ENCODE assay signal across 24 cellular contexts in genomic region chr2:143965493-143966164, GRCh38.
"Had no signal": no experiment of that assay in that cellular context is flagged by ENCODE, and none has a peak within 500 bp of the region (broad histone marks: within the 10 kb centered on the region; RNA-seq: fewer than 3 reads in every experiment).

No MANE protein-coding gene starts in this region.

- H3K27ac ChIP-seq: coronary artery, esophagus squamous epithelium, pancreas, suprapubic skin, transverse colon, vagina had no signal

- H3K9me3 ChIP-seq: esophagus squamous epithelium, pancreas, suprapubic skin, transverse colon, vagina had no signal

- H3K4me3 ChIP-seq: coronary artery, esophagus squamous epithelium, pancreas, smooth muscle cell, suprapubic skin, transverse colon, vagina had no signal

- H3K4me1 ChIP-seq: esophagus squamous epithelium, pancreas, suprapubic skin, transverse colon, vagina had no signal

- H3K4me3 Mint-ChIP-seq: immature natural killer cell; naive thymus-derived CD4-positive, alpha-beta T cell; nephron; stimulated activated naive CD8-positive, alpha-beta T cell treated with anti-CD3 and anti-CD28 coated beads, Interleukin-15, amount 100 ng/mL, for 72 hours had no signal

- H3K4me2 ChIP-seq: smooth muscle cell had no signal

- H3K36me3 ChIP-seq: esophagus squamous epithelium, pancreas, suprapubic skin, transverse colon, vagina had no signal

- H3K4me1 Mint-ChIP-seq: immature natural killer cell, nephron had no signal

- H3K27me3 ChIP-seq: esophagus squamous epithelium, pancreas, suprapubic skin, transverse colon, vagina had no signal

- H3K27ac Mint-ChIP-seq: immature natural killer cell; naive thymus-derived CD4-positive, alpha-beta T cell; nephron; stimulated activated naive CD8-positive, alpha-beta T cell treated with anti-CD3 and anti-CD28 coated beads, Interleukin-15, amount 100 ng/mL, for 72 hours had no signal

- H3K27me3 Mint-ChIP-seq: naive thymus-derived CD4-positive, alpha-beta T cell; stimulated activated naive CD8-positive, alpha-beta T cell treated with anti-CD3 and anti-CD28 coated beads, Interleukin-15, amount 100 ng/mL, for 72 hours had no signal

- DNase-seq: dermis blood vessel endothelial cell; effector memory CD4-positive, alpha-beta T cell; erythroblast; esophagus squamous epithelium; foreskin melanocyte; hypothalamus; immature natural killer cell; mesenchymal stem cell; midbrain; naive thymus-derived CD4-positive, alpha-beta T cell; occipital lobe; pancreas; stimulated activated CD4-positive, alpha-beta T cell treated with anti-CD3 and anti-CD28 coated beads, Interleukin-12 subunit alpha, Interleukin-12 subunit beta, amount 100 ng/mL, for 4 hours; stimulated activated CD4-positive, alpha-beta T cell treated with anti-CD3 and anti-CD28 coated beads, Interleukin-1b, Interleukin-23, amount 100 ng/mL, for 48 hours; stimulated activated CD4-positive, alpha-beta T cell treated with anti-CD3 and anti-CD28 coated beads, Interleukin-4, amount 100 ng/mL, for 1 hour; stimulated activated CD8-positive, alpha-beta memory T cell treated with anti-CD3 and anti-CD28 coated beads, Interleukin-4, amount 100 ng/mL, for 48 hours; stimulated activated naive CD4-positive, alpha-beta T cell; stimulated activated naive CD8-positive, alpha-beta T cell treated with anti-CD3 and anti-CD28 coated beads, Interleukin-15, amount 100 ng/mL, for 72 hours; transverse colon had no signal

- H3K9me3 Mint-ChIP-seq: immature natural killer cell; nephron; stimulated activated naive CD8-positive, alpha-beta T cell treated with anti-CD3 and anti-CD28 coated beads, Interleukin-15, amount 100 ng/mL, for 72 hours had no signal
